1 cellular context compared by ENCODE assay signal in the genomic region with DNA sequence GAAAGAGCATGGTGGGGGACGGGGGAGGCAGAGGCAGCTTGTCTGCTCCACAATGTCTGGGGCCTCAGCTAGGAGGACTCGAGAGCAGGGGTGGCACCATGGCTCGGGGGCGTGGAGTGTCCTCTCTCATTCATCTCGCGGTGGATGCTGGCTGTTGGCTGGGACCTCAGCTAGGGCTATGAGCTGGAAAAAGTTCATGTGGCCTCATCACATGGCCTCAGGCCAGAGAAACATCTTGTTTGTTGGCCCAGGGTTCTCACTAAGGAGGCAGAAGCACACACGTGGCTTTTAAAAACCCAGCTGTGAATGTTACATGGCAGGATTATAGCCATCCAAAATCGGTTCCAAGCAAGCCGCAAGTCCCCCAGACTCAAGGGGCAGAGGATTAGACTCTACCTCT.
TF ChIP-seq lines count a peak whose summit lies in the region.

No MANE protein-coding gene starts in this region.

TF ChIP-seq in H1, 55 proteins besides CTCF, POLR2A, EP300 and RAD21:
- TF ChIP-seq CHD1 (IDR thresholded peaks at IDR 0.05; ENCODE audit: low read depth, low read length) (no peak), GTF2F1 (IDR thresholded peaks at IDR 0.05; ENCODE audit: borderline replicate concordance, low read depth, low read length) (no peak), POLR2AphosphoS5 (IDR thresholded peaks at IDR 0.05; ENCODE audit: low read depth, low read length) (no peak), TAF7 (optimal IDR thresholded peaks at IDR 0.05; ENCODE audit: borderline replicate concordance, low read depth, low read length) (no peak), EGR1 (IDR thresholded peaks at IDR 0.05; ENCODE audit: borderline replicate concordance, low read depth, low read length) (no peak), KDM4A (IDR thresholded peaks at IDR 0.05; ENCODE audit: low read depth, low read length, severe bottlenecking) (no peak), BACH1 (IDR thresholded peaks at IDR 0.05; ENCODE audit: low read length) (no peak), SUZ12 (IDR thresholded peaks at IDR 0.05; ENCODE audit: low read length) (no peak), TEAD4 (IDR thresholded peaks at IDR 0.05; ENCODE audit: low read depth, low read length) (no peak), YY1 (IDR thresholded peaks at IDR 0.05; ENCODE audit: low read depth, low read length) (no peak), PHF8 (conservative IDR thresholded peaks at IDR 0.05; ENCODE audit: low read depth, low read length) (no peak), TBP (IDR thresholded peaks at IDR 0.05; ENCODE audit: low read depth, low read length) (no peak), SAP30 (IDR thresholded peaks at IDR 0.05; ENCODE audit: insufficient read depth, insufficient replicate concordance, low read length) (no peak), E2F6 (IDR thresholded peaks at IDR 0.05) (no peak)
- TF ChIP-seq, protein P1, sequence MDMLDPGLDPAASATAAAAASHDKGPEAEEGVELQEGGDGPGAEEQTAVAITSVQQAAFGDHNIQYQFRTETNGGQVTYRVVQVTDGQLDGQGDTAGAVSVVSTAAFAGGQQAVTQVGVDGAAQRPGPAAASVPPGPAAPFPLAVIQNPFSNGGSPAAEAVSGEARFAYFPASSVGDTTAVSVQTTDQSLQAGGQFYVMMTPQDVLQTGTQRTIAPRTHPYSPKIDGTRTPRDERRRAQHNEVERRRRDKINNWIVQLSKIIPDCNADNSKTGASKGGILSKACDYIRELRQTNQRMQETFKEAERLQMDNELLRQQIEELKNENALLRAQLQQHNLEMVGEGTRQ (IDR thresholded peaks at IDR 0.05; ENCODE audit: low read length) = no peak
